Comparison of ENCODE assay signal across 13 cellular contexts in the genomic region with DNA sequence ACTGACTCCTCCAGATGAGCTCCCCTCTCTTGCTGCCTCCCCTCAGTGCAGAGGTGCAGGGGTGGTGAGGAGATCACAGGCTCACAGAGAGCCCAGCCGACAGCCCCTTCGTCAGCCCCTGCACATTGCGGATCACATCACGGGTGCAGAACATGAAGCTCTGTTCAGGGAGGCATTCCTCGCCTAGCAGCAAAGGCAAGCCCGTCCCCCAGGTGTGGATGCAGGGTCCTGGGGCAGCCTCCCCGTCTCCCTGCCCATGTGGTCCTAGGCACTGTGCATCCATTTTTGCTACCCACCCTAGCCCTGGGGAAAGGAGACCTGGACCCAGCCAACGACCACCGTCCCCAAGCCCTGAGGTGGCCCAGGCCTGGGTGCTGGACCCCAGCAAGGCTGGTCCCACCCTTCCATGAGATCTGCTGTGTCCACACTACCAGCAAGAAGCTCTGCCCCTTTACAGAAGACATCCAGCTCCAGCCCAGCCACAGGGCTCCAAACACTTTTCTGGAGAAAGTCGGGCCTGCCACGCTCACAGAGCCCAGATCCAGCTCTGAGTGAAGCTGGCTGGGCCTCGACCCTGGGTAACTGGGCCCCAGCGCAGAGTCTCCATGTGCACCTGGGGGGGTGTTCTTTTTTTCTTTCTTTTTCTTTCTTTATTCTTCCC.
"Had no signal": no experiment of that assay in that cellular context is flagged by ENCODE, and none has a peak within 500 bp of the region (broad histone marks: within the 10 kb centered on the region; RNA-seq: fewer than 3 reads in every experiment).

No MANE protein-coding gene starts in this region.

- H3K27me3 ChIP-seq: SJSA1 had no signal

- H3K4me3 ChIP-seq: SJSA1, thoracic aorta had no signal

- H3K27ac Mint-ChIP-seq: activated naive CD4-positive, alpha-beta T cell treated with anti-CD3 and anti-CD28 coated beads, Interleukin-2, amount 10 ng/mL, durations not matched to agents 7 days and 5 days; activated T-helper 2 cell treated with anti-CD3 and anti-CD28 coated beads, Interferon-gamma antibody, Interleukin-2, Interleukin-4, amounts not matched to agents 10 μg/mL and 5 μg/mL and 100 μg/mL, durations not matched to agents 14 hours and 24 hours and 36 hours; immature natural killer cell; stimulated activated naive B cell treated with anti-CD40 and anti-IgM and Interleukin-4, amounts not matched to agents 10 μg/mL and 1 μg/mL and 100 μg/mL, for 72 hours had no signal

- ATAC-seq: stimulated activated naive B cell treated with anti-CD40 and anti-IgM and Interleukin-4, amounts not matched to agents 10 μg/mL and 1 μg/mL and 100 μg/mL, for 72 hours had no signal

- H3K4me1 ChIP-seq: SJSA1 had no signal

- H3K9me3 ChIP-seq: SJSA1, thoracic aorta had no signal

- H3K36me3 ChIP-seq: SJSA1, thoracic aorta, WERI-Rb-1 had no signal

- DNase-seq: activated CD4-positive, alpha-beta T cell treated with anti-CD3 and anti-CD28 coated beads, Interleukin-2, amount 50 U/mL, for 48 hours; activated naive CD4-positive, alpha-beta T cell treated with anti-CD3 and anti-CD28 coated beads, Interleukin-2, amount 10 ng/mL, durations not matched to agents 7 days and 5 days; dermis blood vessel endothelial cell; effector memory CD4-positive, alpha-beta T cell; immature natural killer cell; mesendoderm; stimulated activated naive B cell treated with anti-CD40 and anti-IgM and Interleukin-4, amounts not matched to agents 10 μg/mL and 1 μg/mL and 100 μg/mL, for 72 hours; T-helper 2 cell; WERI-Rb-1 had no signal

- H3K4me3 Mint-ChIP-seq: activated naive CD4-positive, alpha-beta T cell treated with anti-CD3 and anti-CD28 coated beads, Interleukin-2, amount 10 ng/mL, durations not matched to agents 7 days and 5 days; immature natural killer cell; nephron; stimulated activated naive B cell treated with anti-CD40 and anti-IgM and Interleukin-4, amounts not matched to agents 10 μg/mL and 1 μg/mL and 100 μg/mL, for 72 hours had no signal

- H3K4me1 Mint-ChIP-seq: activated naive CD4-positive, alpha-beta T cell treated with anti-CD3 and anti-CD28 coated beads, Interleukin-2, amount 10 ng/mL, durations not matched to agents 7 days and 5 days; stimulated activated naive B cell treated with anti-CD40 and anti-IgM and Interleukin-4, amounts not matched to agents 10 μg/mL and 1 μg/mL and 100 μg/mL, for 72 hours had no signal

- H3K36me3 Mint-ChIP-seq: activated naive CD4-positive, alpha-beta T cell treated with anti-CD3 and anti-CD28 coated beads, Interleukin-2, amount 10 ng/mL, durations not matched to agents 7 days and 5 days; immature natural killer cell; stimulated activated naive B cell treated with anti-CD40 and anti-IgM and Interleukin-4, amounts not matched to agents 10 μg/mL and 1 μg/mL and 100 μg/mL, for 72 hours had no signal

- H3K27ac ChIP-seq: SJSA1, thoracic aorta, WERI-Rb-1 had no signal

- H3K9me3 Mint-ChIP-seq: activated naive CD4-positive, alpha-beta T cell treated with anti-CD3 and anti-CD28 coated beads, Interleukin-2, amount 10 ng/mL, durations not matched to agents 7 days and 5 days; activated T-helper 2 cell treated with anti-CD3 and anti-CD28 coated beads, Interferon-gamma antibody, Interleukin-2, Interleukin-4, amounts not matched to agents 10 μg/mL and 5 μg/mL and 100 μg/mL, durations not matched to agents 14 hours and 24 hours and 36 hours; immature natural killer cell; nephron; stimulated activated naive B cell treated with anti-CD40 and anti-IgM and Interleukin-4, amounts not matched to agents 10 μg/mL and 1 μg/mL and 100 μg/mL, for 72 hours had no signal
